ENCODE assay signal across 1 cellular context in the genomic region with DNA sequence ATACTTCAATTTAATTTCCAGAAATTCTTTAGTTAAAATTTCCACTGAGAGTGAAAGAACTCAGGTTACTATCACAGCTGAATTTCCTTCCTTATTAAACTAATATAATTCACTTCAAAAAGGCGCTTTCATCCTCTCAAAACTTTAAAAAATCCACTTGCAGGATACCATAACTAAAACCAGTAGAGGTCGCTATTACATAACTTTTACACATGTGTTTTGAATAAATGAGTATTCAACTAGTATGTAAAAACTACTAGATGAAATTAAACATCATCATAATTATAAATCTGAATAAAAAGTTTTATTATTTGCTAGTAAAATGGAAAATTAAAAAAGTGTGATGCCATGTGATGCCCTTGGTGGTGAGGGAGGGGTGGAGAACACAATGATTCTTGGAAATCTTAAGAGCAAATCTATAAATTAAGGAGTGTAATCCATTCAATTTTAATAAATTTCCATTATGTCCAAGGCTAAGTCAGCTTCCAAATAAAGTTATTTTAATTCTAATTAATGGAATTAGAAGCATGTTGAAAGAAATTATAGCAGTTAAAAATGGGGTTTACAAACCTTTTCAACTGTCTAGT.
A peak's percentile ranks its signal among the peaks of the same experiment; 100 is the strongest.
TF ChIP-seq lines count a peak whose summit lies in the region.

No MANE protein-coding gene starts in this region.

TF ChIP-seq in HepG2, 621 proteins besides CTCF, POLR2A, EP300 and RAD21 (continued from another document):
- no peak for TF ChIP-seq SETDB1 (CRISPR knock-in tag; IDR thresholded peaks at IDR 0.05; ENCODE audit: borderline replicate concordance)
- TF ChIP-seq ZNF75D (CRISPR knock-in tag; IDR thresholded peaks at IDR 0.05; ENCODE audit: borderline replicate concordance): no peak
- peak; percentile 72 for TF ChIP-seq KDM5A (IDR thresholded peaks at IDR 0.05; ENCODE audit: borderline replicate concordance, low read length)
- TF ChIP-seq, protein P1, sequence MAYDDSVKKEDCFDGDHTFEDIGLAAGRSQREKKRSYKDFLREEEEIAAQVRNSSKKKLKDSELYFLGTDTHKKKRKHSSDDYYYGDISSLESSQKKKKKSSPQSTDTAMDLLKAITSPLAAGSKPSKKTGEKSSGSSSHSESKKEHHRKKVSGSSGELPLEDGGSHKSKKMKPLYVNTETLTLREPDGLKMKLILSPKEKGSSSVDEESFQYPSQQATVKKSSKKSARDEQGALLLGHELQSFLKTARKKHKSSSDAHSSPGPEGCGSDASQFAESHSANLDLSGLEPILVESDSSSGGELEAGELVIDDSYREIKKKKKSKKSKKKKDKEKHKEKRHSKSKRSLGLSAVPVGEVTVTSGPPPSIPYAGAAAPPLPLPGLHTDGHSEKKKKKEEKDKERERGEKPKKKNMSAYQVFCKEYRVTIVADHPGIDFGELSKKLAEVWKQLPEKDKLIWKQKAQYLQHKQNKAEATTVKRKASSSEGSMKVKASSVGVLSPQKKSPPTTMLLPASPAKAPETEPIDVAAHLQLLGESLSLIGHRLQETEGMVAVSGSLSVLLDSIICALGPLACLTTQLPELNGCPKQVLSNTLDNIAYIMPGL (CRISPR knock-in tag; IDR thresholded peaks at IDR 0.05; ENCODE audit: borderline replicate concordance in 1 of 2, low read depth in 1 of 2): peak in 1 of 2 experiments; percentile 29; a peak in 1 of 4 replicates
